In the genomic region with DNA sequence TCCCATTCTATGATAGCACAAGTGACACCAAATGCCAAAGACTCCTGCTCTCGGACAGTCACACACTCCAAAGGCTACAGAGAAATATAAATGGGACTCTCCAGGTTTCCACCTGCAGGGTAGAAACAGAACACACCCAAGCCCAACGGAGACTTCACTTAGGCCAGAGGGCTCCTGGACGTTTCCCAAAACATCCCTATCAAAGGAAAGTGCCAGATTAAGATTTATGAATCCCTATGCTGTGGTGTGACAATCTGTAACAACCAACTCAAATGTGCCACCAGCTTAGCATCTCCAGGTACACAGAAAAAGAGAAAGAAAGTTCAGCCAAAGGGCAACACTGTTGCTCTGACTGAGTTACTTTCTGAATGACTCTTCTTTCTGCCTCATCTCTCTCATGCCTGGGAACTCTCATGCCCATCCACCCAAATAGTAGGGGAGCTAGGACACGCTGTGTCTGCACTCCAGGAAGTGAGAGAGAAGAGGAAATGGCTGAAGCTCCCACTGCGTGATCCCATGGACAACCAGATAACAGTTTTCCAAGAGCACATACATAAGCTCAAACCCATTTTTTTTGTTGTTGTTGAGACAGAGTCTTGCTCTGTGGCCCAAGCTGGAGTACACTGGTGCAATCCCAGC, we compare ENCODE assay signal across 11 cellular contexts. TPM values are rescaled to one million over a fixed set of nuclear protein-coding genes. Genes with fewer than 3 reads are reported as not detected.
DNase-seq lines count a peak whose midpoint lies in the region; ATAC-seq and TF ChIP-seq lines count a peak whose summit lies in the region.
"Had no signal": no experiment of that assay in that cellular context is flagged by ENCODE, and none has a peak within 500 bp of the region (broad histone marks: within the 10 kb centered on the region; RNA-seq: fewer than 3 reads in every experiment).

No MANE protein-coding gene starts in this region.

- H3K4me1 Mint-ChIP-seq in activated naive CD8-positive, alpha-beta T cell (ENCODE audit: low read depth) = peaks cover 67% of the 10 kb centered on the region
- H3K4me1 Mint-ChIP-seq in MCF 10A (ENCODE audit: insufficient read depth, unreplicated experiment) = no peaks in the 10 kb centered on the region

- H3K36me3 ChIP-seq in breast epithelium = no peaks in the 10 kb centered on the region

- intact Hi-C loops in MCF 10A (cut with micrococcal nuclease) (no loop called here), breast epithelium (cut with DNase I; ENCODE audit: low total_unique reads) (no loop called here)

- H3K9me3 Mint-ChIP-seq in activated naive CD8-positive, alpha-beta T cell (ENCODE audit: low read depth) = peaks cover 3% of the 10 kb centered on the region
- no peaks in the 10 kb centered on the region for H3K9me3 Mint-ChIP-seq in MCF 10A (ENCODE audit: unreplicated experiment)

- TF ChIP-seq POLR2A in breast epithelium (IDR thresholded peaks at IDR 0.05) = no peak

- H3K27ac ChIP-seq in breast epithelium = no peak overlapping the region

- TF ChIP-seq CTCF in GM12864 (IDR thresholded peaks at IDR 0.05; ENCODE audit: low read depth, low read length, missing control alignments) (no peak), MCF 10A (IDR thresholded peaks at IDR 0.05; ENCODE audit: unreplicated experiment) (no peak), breast epithelium (IDR thresholded peaks at IDR 0.05) (no peak)

- no TSS peak for BruUV-seq in MCF 10A (replicated peaks; lab: Mats Ljungman, UMichigan)

- H3K27me3 Mint-ChIP-seq in activated naive CD8-positive, alpha-beta T cell = no peaks in the 10 kb centered on the region
- no peaks in the 10 kb centered on the region for H3K27me3 Mint-ChIP-seq in MCF 10A (ENCODE audit: insufficient read depth, unreplicated experiment)

- ATAC-seq in GM19395 (IDR thresholded peaks at IDR 0.05; ENCODE audit: unreplicated experiment) (peak; percentile 85), HG03139 (IDR thresholded peaks at IDR 0.05; ENCODE audit: unreplicated experiment) (peak; percentile 82)
- ATAC-seq: left colon, Right ventricle myocardium inferior had no signal

- no peaks in the 10 kb centered on the region for H3K4me1 ChIP-seq in breast epithelium
- H3K4me1 ChIP-seq: Caco-2 had no signal

- H3K9me3 ChIP-seq in breast epithelium = no peaks in the 10 kb centered on the region
- H3K9me3 ChIP-seq: Caco-2 had no signal

- H3K27ac Mint-ChIP-seq in activated naive CD8-positive, alpha-beta T cell = peak overlapping the region; percentile 95
- no peak overlapping the region for H3K27ac Mint-ChIP-seq in MCF 10A (ENCODE audit: low read depth, unreplicated experiment)

- POLR2A ChIA-PET in MCF 10A (lab: Yijun Ruan, JAX) = interaction anchor here (1.0 kb wide), 1 partner anchor 9 kb away, joined by 4 read pairs; no protein-coding TSS in a partner anchor

- DNase-seq in GM12864 (ENCODE audit: low read depth) (peak; percentile 72), NCI-H146 treated with DMSO at 0.1 percent for 48 hours (lab: John Stamatoyannopoulos, UW; ENCODE audit: unreplicated experiment) (no peak), MCF 10A (ENCODE audit: unreplicated experiment) (no peak), NK-92 (lab: John Stamatoyannopoulos, UW; ENCODE audit: unreplicated experiment) (no peak), breast epithelium (ENCODE audit: low spot score in 2 of 2) (no peak)
- DNase-seq: Caco-2, left colon had no signal

- peaks cover 26% of the 10 kb centered on the region for H3K36me3 Mint-ChIP-seq in activated naive CD8-positive, alpha-beta T cell
- peaks cover 48% of the 10 kb centered on the region for H3K36me3 Mint-ChIP-seq in MCF 10A (ENCODE audit: insufficient read depth, unreplicated experiment)

- no peaks in the 10 kb centered on the region for H3K27me3 ChIP-seq in breast epithelium

- H3K4me3 ChIP-seq in GM12864 (ENCODE audit: low read depth, low read length) = no peak overlapping the region
- H3K4me3 ChIP-seq in breast epithelium = no peak overlapping the region

- CTCF ChIA-PET in MCF 10A (lab: Yijun Ruan, JAX) = interaction anchor here (2.2 kb wide), 1 partner anchor 9 kb away, joined by 17 read pairs; no protein-coding TSS in a partner anchor

- peak overlapping the region; percentile 70 for H3K4me3 Mint-ChIP-seq in activated naive CD8-positive, alpha-beta T cell
- H3K4me3 Mint-ChIP-seq in MCF 10A (ENCODE audit: unreplicated experiment) = no peak overlapping the region

RNA-seq across cellular contexts. Expression of gene SMG6, which starts 49.7 kb away (rescaled TPM):
- total RNA-seq in MCF 10A (2022) (17.0 and 23.2 TPM in 2 replicates), breast epithelium (10 to 100 TPM; 24.9 to 29.3 (median 29.0) TPM)

RNA-seq across cellular contexts. Expression of gene SRR, which starts 49.9 kb away (rescaled TPM):
- total RNA-seq in MCF 10A (2022) (7.7 and 16.6 TPM in 2 replicates), breast epithelium (10 to 100 TPM in 2 of 3 donors, 1 to 10 TPM in 1; 9.7 to 13.3 (median 10.2) TPM)
